ENCODE assay signal across 18 cellular contexts in genomic region chr11:120179071-120179672, GRCh38. TPM values are rescaled to one million over a fixed set of nuclear protein-coding genes. Genes with fewer than 3 reads are reported as not detected.
DNase-seq lines count a peak whose midpoint lies in the region; FAIRE-seq and TF ChIP-seq lines count a peak whose summit lies in the region.
"Had no signal": no experiment of that assay in that cellular context is flagged by ENCODE, and none has a peak within 500 bp of the region (broad histone marks: within the 10 kb centered on the region; RNA-seq: fewer than 3 reads in every experiment).

No MANE protein-coding gene starts in this region.

- intact Hi-C loops in esophagus muscularis mucosa (cut with DNase I) (loop anchor here (5.0 kb wide), 1 partner anchor 33 kb away; the partner anchor contains the start of gene OAF), ascending aorta (cut with DNase I) (no loop called here)

- H3K9me3 ChIP-seq in esophagus muscularis mucosa (no peaks in the 10 kb centered on the region), tibial nerve (no peaks in the 10 kb centered on the region), ascending aorta (no peaks in the 10 kb centered on the region)

- TF ChIP-seq POLR2A in esophagus muscularis mucosa (IDR thresholded peaks at IDR 0.05; ENCODE audit: low read depth) (no peak), tibial nerve (IDR thresholded peaks at IDR 0.05) (no peak), H54 (IDR thresholded peaks at IDR 0.05; ENCODE audit: low read depth, low read length) (no peak)

- H3K27me3 ChIP-seq in esophagus muscularis mucosa (no peaks in the 10 kb centered on the region), tibial nerve (no peaks in the 10 kb centered on the region), ascending aorta (no peaks in the 10 kb centered on the region)

- H3K27ac ChIP-seq in esophagus muscularis mucosa (replicated peaks in 1 of 4): peak overlapping the region in 2 of 4 donors; percentile 31 to 64
- H3K27ac ChIP-seq in tibial nerve: peak overlapping the region in 3 of 4 donors; percentile 35 to 89 (median 85)
- H3K27ac ChIP-seq in ascending aorta: no peak overlapping the region
- H3K27ac ChIP-seq: 22Rv1 had no signal

- H3K4me3 ChIP-seq in esophagus muscularis mucosa: no peak overlapping the region
- H3K4me3 ChIP-seq in tibial nerve: no peak overlapping the region
- H3K4me3 ChIP-seq in ascending aorta: no peak overlapping the region
- H3K4me3 ChIP-seq: skin epidermis had no signal

- TF ChIP-seq EP300 in esophagus muscularis mucosa (IDR thresholded peaks at IDR 0.05) (no peak), tibial nerve (IDR thresholded peaks at IDR 0.05) (no peak)

- no peak for FAIRE-seq in H54 (lab: Jason Lieb, UNC)
- FAIRE-seq: endometrium, H1 had no signal

- DNase-seq in activated CD4-positive, CD25-positive, alpha-beta regulatory T cell treated with anti-CD3 and anti-CD28 coated beads, Interleukin-2, amount 50 U/mL, for 72 hours: peak; percentile 7
- DNase-seq in activated CD4-positive, CD25-positive, alpha-beta regulatory T cell (lab: John Stamatoyannopoulos, UW): no peak
- DNase-seq in esophagus muscularis mucosa (ENCODE audit: extremely low spot score) (peak; percentile 74), mesenteric fat pad (ENCODE audit: low spot score) (peak; percentile 83), tibial nerve (ENCODE audit: low spot score in 2 of 2) (peak in 1 of 2 donors; percentile 4), ascending aorta (ENCODE audit: low spot score in 2 of 2) (no peak), HUDEP-2 (lab: John Stamatoyannopoulos, UW; ENCODE audit: unreplicated experiment in 76 of 76) (no peak), H54 (ENCODE audit: insufficient read length, low spot score) (no peak)
- DNase-seq: activated CD4-positive, alpha-beta T cell treated with anti-CD3 and anti-CD28 coated beads, Interleukin-2, amount 50 U/mL, for 48 hours; amygdala; KG1; NCI-H2171 treated with DMSO at 0.1 percent for 48 hours had no signal

- TF ChIP-seq CTCF in esophagus muscularis mucosa (IDR thresholded peaks at IDR 0.05): no peak
- TF ChIP-seq CTCF in tibial nerve (IDR thresholded peaks at IDR 0.05): no peak
- TF ChIP-seq CTCF in ascending aorta (IDR thresholded peaks at IDR 0.05): no peak

- WGBS in esophagus muscularis mucosa: 68% methylated on average over 8 of the region's 10 CpGs
- WGBS in tibial nerve, 2 donors: 35 to 37% methylated on average over 10 of the region's 10 CpGs

- H3K36me3 ChIP-seq in esophagus muscularis mucosa (no peaks in the 10 kb centered on the region), tibial nerve (no peaks in the 10 kb centered on the region), ascending aorta (no peaks in the 10 kb centered on the region)

- H3K4me1 ChIP-seq in esophagus muscularis mucosa (peaks cover 36 to 60% (median 55%) of the 10 kb centered on the region in 4 donors), tibial nerve (peaks cover 0 to 72% (median 48%) of the 10 kb centered on the region in 4 donors), ascending aorta (no peaks in the 10 kb centered on the region)

RNA-seq across cellular contexts. Expression of gene OAF, which starts 31.7 kb away (rescaled TPM):
- 10 to 100 TPM; 30.7 to 66.1 (median 58.1) TPM for total RNA-seq in esophagus muscularis mucosa
- 68.4 TPM for total RNA-seq in mesenteric fat pad
- total RNA-seq in tibial nerve: 100 to 1,000 TPM in 3 of 4 donors, 10 to 100 TPM in 1; 74.7 to 192 (median 124) TPM
- 216 TPM for total RNA-seq in ascending aorta

RNA-seq across cellular contexts. Expression of gene TRIM29, which starts 41.3 kb away (rescaled TPM):
- total RNA-seq in esophagus muscularis mucosa: 1 to 10 TPM in 1 of 4 donors, under 1 TPM in 3; 0.45 to 1.3 (median 0.75) TPM
- 1.3 TPM for total RNA-seq in mesenteric fat pad
- 10 to 100 TPM in 3 of 4 donors, 1 to 10 TPM in 1; 2.4 to 64.9 (median 40.7) TPM for total RNA-seq in tibial nerve
- 0.43 TPM for total RNA-seq in ascending aorta
- total RNA-seq: chondrocyte, osteocyte had no signal

Comparison
In these comparisons a context has a peak if more than half of its experiments do, and no peak if none do; other contexts are left out.
1. DNase-seq: peak in activated CD4-positive, CD25-positive, alpha-beta regulatory T cell treated with anti-CD3 and anti-CD28 coated beads, Interleukin-2, amount 50 U/mL, for 72 hours (single experiment), esophagus muscularis mucosa (single experiment) and mesenteric fat pad (single experiment); none in activated CD4-positive, CD25-positive, alpha-beta regulatory T cell (0 of 4), ascending aorta (0 of 2), HUDEP-2 (0 of 76) and H54 (single experiment).
2. H3K27ac ChIP-seq: peak in tibial nerve (3 of 4); none in ascending aorta (0 of 2).